ENCODE assay signal across 20 cellular contexts in genomic region chr17:58660621-58661020, GRCh38. TPM values are rescaled to one million over a fixed set of nuclear protein-coding genes. Genes with fewer than 3 reads are reported as not detected.
A peak's percentile ranks its signal among the peaks of the same experiment; 100 is the strongest.
DNase-seq lines count a peak whose midpoint lies in the region; ATAC-seq and TF ChIP-seq lines count a peak whose summit lies in the region.
"Had no signal": no experiment of that assay in that cellular context is flagged by ENCODE, and none has a peak within 500 bp of the region (broad histone marks: within the 10 kb centered on the region; RNA-seq: fewer than 3 reads in every experiment).

No MANE protein-coding gene starts in this region.

- H3K9me3 ChIP-seq in CD8-positive, alpha-beta T cell (ENCODE audit: low read length) = no peaks in the 10 kb centered on the region
- H3K9me3 ChIP-seq: upper lobe of right lung had no signal

- H3K36me3 Mint-ChIP-seq in T-helper 2 cell treated with Interferon-gamma antibody and Interleukin-4, amounts not matched to agents 5 μg/mL and 100 μg/mL, for 36 hours (ENCODE audit: low read depth) = no peaks in the 10 kb centered on the region
- peaks cover 3% of the 10 kb centered on the region for H3K36me3 Mint-ChIP-seq in CD8-positive, alpha-beta T cell
- peaks cover 5% of the 10 kb centered on the region for H3K36me3 Mint-ChIP-seq in activated naive CD8-positive, alpha-beta T cell treated with anti-CD3 and anti-CD28 coated beads, Interleukin-2, amount 50 U/mL, for 24 hours (ENCODE audit: low read depth)
- H3K36me3 Mint-ChIP-seq in natural killer cell treated with Interleukin-12 subunit alpha and Interleukin-12 subunit beta and Interleukin-15 and Interleukin-18, amount 100 ng/mL, for 72 hours = no peaks in the 10 kb centered on the region
- H3K36me3 Mint-ChIP-seq in chondrocyte (ENCODE audit: low read depth) = no peaks in the 10 kb centered on the region

- H3K27ac ChIP-seq in CD8-positive, alpha-beta T cell (ENCODE audit: low read depth, low read length) = no peak overlapping the region
- H3K27ac ChIP-seq in substantia nigra (ENCODE audit: low read depth, low read length, poor library complexity, severe bottlenecking) = no peak overlapping the region
- H3K27ac ChIP-seq: parathyroid adenoma, RWPE1, upper lobe of right lung had no signal

- H3K4me3 ChIP-seq in CD8-positive, alpha-beta T cell (ENCODE audit: low read depth, low read length) = no peak overlapping the region
- H3K4me3 ChIP-seq: GM12878, upper lobe of right lung had no signal

- no peak for TF ChIP-seq CTCF in CD8-positive, alpha-beta T cell (IDR thresholded peaks at IDR 0.05)
- TF ChIP-seq CTCF in chondrocyte (IDR thresholded peaks at IDR 0.05) = no peak

- DNase-seq in T-helper 2 cell treated with Interferon-gamma antibody and Interleukin-4, amounts not matched to agents 5 μg/mL and 100 μg/mL, for 36 hours (ENCODE audit: low spot score) = no peak
- DNase-seq in T-helper 2 cell = no peak
- no peak for DNase-seq in CD8-positive, alpha-beta T cell
- no peak for DNase-seq in activated naive CD8-positive, alpha-beta T cell treated with anti-CD3 and anti-CD28 coated beads, Interleukin-2, amount 50 U/mL, for 24 hours
- DNase-seq in natural killer cell treated with Interleukin-12 subunit alpha and Interleukin-12 subunit beta and Interleukin-15 and Interleukin-18, amount 100 ng/mL, for 72 hours (ENCODE audit: low spot score) = no peak
- no peak for DNase-seq in chondrocyte (ENCODE audit: low spot score)
- no peak for DNase-seq in HuH-7 (ENCODE audit: low spot score)
- no peak for DNase-seq in substantia nigra (lab: John Stamatoyannopoulos, UW)
- DNase-seq: activated CD8-positive, alpha-beta memory T cell treated with anti-CD3 and anti-CD28 coated beads for 24 hours; activated gamma-delta T cell; cortex of kidney; NCI-H1105 treated with DMSO at 0.1 percent for 48 hours; NCI-H524 treated with DMSO at 0.1 percent for 48 hours; stimulated activated naive CD8-positive, alpha-beta T cell treated with anti-CD3 and anti-CD28 coated beads, Interleukin-15, Interleukin-2, amounts not matched to agents 100 U/mL and 50 U/mL, for 24 hours; upper lobe of right lung had no signal

- H3K9me3 Mint-ChIP-seq in T-helper 2 cell treated with Interferon-gamma antibody and Interleukin-4, amounts not matched to agents 5 μg/mL and 100 μg/mL, for 36 hours = peaks cover 3% of the 10 kb centered on the region
- H3K9me3 Mint-ChIP-seq in CD8-positive, alpha-beta T cell = peaks cover 3% of the 10 kb centered on the region
- no peaks in the 10 kb centered on the region for H3K9me3 Mint-ChIP-seq in activated naive CD8-positive, alpha-beta T cell treated with anti-CD3 and anti-CD28 coated beads, Interleukin-2, amount 50 U/mL, for 24 hours
- no peaks in the 10 kb centered on the region for H3K9me3 Mint-ChIP-seq in natural killer cell treated with Interleukin-12 subunit alpha and Interleukin-12 subunit beta and Interleukin-15 and Interleukin-18, amount 100 ng/mL, for 72 hours
- H3K9me3 Mint-ChIP-seq in chondrocyte (ENCODE audit: low read depth) = no peaks in the 10 kb centered on the region

- H3K4me1 ChIP-seq in CD8-positive, alpha-beta T cell (ENCODE audit: insufficient read depth, low read length) = no peaks in the 10 kb centered on the region
- H3K4me1 ChIP-seq: parathyroid adenoma had no signal

- CTCF ChIA-PET in CD8-positive, alpha-beta T cell (lab: Charles Lee) = no interaction called here

- peaks cover 22% of the 10 kb centered on the region for H3K4me1 Mint-ChIP-seq in T-helper 2 cell treated with Interferon-gamma antibody and Interleukin-4, amounts not matched to agents 5 μg/mL and 100 μg/mL, for 36 hours (ENCODE audit: low read depth)
- peaks cover 17% of the 10 kb centered on the region for H3K4me1 Mint-ChIP-seq in CD8-positive, alpha-beta T cell (ENCODE audit: low read depth)
- H3K4me1 Mint-ChIP-seq in activated naive CD8-positive, alpha-beta T cell treated with anti-CD3 and anti-CD28 coated beads, Interleukin-2, amount 50 U/mL, for 24 hours = peaks cover 26% of the 10 kb centered on the region
- peaks cover 15 to 23% of the 10 kb centered on the region in 2 donors for H3K4me1 Mint-ChIP-seq in natural killer cell treated with Interleukin-12 subunit alpha and Interleukin-12 subunit beta and Interleukin-15 and Interleukin-18, amount 100 ng/mL, for 72 hours (ENCODE audit: low read depth in 2 of 2)
- peaks cover 15% of the 10 kb centered on the region for H3K4me1 Mint-ChIP-seq in chondrocyte (ENCODE audit: low read depth)

- no peak for ATAC-seq in CD8-positive, alpha-beta T cell
- ATAC-seq in activated naive CD8-positive, alpha-beta T cell treated with anti-CD3 and anti-CD28 coated beads, Interleukin-2, amount 50 U/mL, for 24 hours = no peak
- no peak for ATAC-seq in natural killer cell treated with Interleukin-12 subunit alpha and Interleukin-12 subunit beta and Interleukin-15 and Interleukin-18, amount 100 ng/mL, for 72 hours
- ATAC-seq: GM12878; stimulated activated naive CD8-positive, alpha-beta T cell treated with anti-CD3 and anti-CD28 coated beads, Interleukin-15, Interleukin-2, amounts not matched to agents 100 U/mL and 50 U/mL, for 24 hours; upper lobe of right lung had no signal

- H3K27ac Mint-ChIP-seq in T-helper 2 cell treated with Interferon-gamma antibody and Interleukin-4, amounts not matched to agents 5 μg/mL and 100 μg/mL, for 36 hours = no peak overlapping the region
- no peak overlapping the region for H3K27ac Mint-ChIP-seq in CD8-positive, alpha-beta T cell
- H3K27ac Mint-ChIP-seq in activated naive CD8-positive, alpha-beta T cell treated with anti-CD3 and anti-CD28 coated beads, Interleukin-2, amount 50 U/mL, for 24 hours = no peak overlapping the region
- H3K27ac Mint-ChIP-seq in natural killer cell treated with Interleukin-12 subunit alpha and Interleukin-12 subunit beta and Interleukin-15 and Interleukin-18, amount 100 ng/mL, for 72 hours = peak overlapping the region in 1 of 2 donors; percentile 5
- H3K27ac Mint-ChIP-seq in chondrocyte (ENCODE audit: unreplicated experiment) = no peak overlapping the region

- peaks cover 6% of the 10 kb centered on the region for H3K27me3 Mint-ChIP-seq in T-helper 2 cell treated with Interferon-gamma antibody and Interleukin-4, amounts not matched to agents 5 μg/mL and 100 μg/mL, for 36 hours (ENCODE audit: low read depth)
- H3K27me3 Mint-ChIP-seq in CD8-positive, alpha-beta T cell (ENCODE audit: low read depth) = no peaks in the 10 kb centered on the region
- H3K27me3 Mint-ChIP-seq in activated naive CD8-positive, alpha-beta T cell treated with anti-CD3 and anti-CD28 coated beads, Interleukin-2, amount 50 U/mL, for 24 hours = peaks cover 11% of the 10 kb centered on the region
- H3K27me3 Mint-ChIP-seq in natural killer cell treated with Interleukin-12 subunit alpha and Interleukin-12 subunit beta and Interleukin-15 and Interleukin-18, amount 100 ng/mL, for 72 hours = no peaks in the 10 kb centered on the region
- no peaks in the 10 kb centered on the region for H3K27me3 Mint-ChIP-seq in chondrocyte (ENCODE audit: low read depth)

- H3K36me3 ChIP-seq in CD8-positive, alpha-beta T cell (ENCODE audit: insufficient read depth, low read length) = no peaks in the 10 kb centered on the region
- H3K36me3 ChIP-seq: upper lobe of right lung had no signal

- intact Hi-C loops in CD8-positive, alpha-beta T cell (cut with DNase I, micrococcal nuclease) = no loop called here

- POLR2A ChIA-PET in CD8-positive, alpha-beta T cell (lab: Charles Lee) = interaction anchor here (0.6 to 3.2 kb wide), 4 partner anchors 29 to 1177 kb away, joined by 3 to 20 read pairs (median 4); partner anchors contain the start of genes RAD51C and TEX14

- H3K4me3 Mint-ChIP-seq in T-helper 2 cell treated with Interferon-gamma antibody and Interleukin-4, amounts not matched to agents 5 μg/mL and 100 μg/mL, for 36 hours = peak overlapping the region; percentile 34
- H3K4me3 Mint-ChIP-seq in CD8-positive, alpha-beta T cell = peak overlapping the region; percentile 40
- H3K4me3 Mint-ChIP-seq in activated naive CD8-positive, alpha-beta T cell treated with anti-CD3 and anti-CD28 coated beads, Interleukin-2, amount 50 U/mL, for 24 hours = peak overlapping the region; percentile 58
- peak overlapping the region; percentile 23 for H3K4me3 Mint-ChIP-seq in natural killer cell treated with Interleukin-12 subunit alpha and Interleukin-12 subunit beta and Interleukin-15 and Interleukin-18, amount 100 ng/mL, for 72 hours
- H3K4me3 Mint-ChIP-seq in chondrocyte (ENCODE audit: unreplicated experiment) = no peak overlapping the region

- H3K27me3 ChIP-seq in CD8-positive, alpha-beta T cell (ENCODE audit: insufficient read depth, low read length) = no peaks in the 10 kb centered on the region
- H3K27me3 ChIP-seq: upper lobe of right lung had no signal

RNA-seq across cellular contexts. Expression of gene TEX14, which starts 31.2 kb away (rescaled TPM):
- 1 to 10 TPM in 1 of 2 experiments, under 1 TPM in 1; 0.94 to 1.3 TPM for total RNA-seq in CD8-positive, alpha-beta T cell
- total RNA-seq in natural killer cell treated with Interleukin-12 subunit alpha and Interleukin-12 subunit beta and Interleukin-15 and Interleukin-18, amount 100 ng/mL, for 72 hours = under 1 TPM; 0.12 to 0.22 TPM
- total RNA-seq in chondrocyte = 0.05 to 0.08 TPM in 2 of 3 replicates, not detected in the other
- total RNA-seq: H4, LHCN-M2 had no signal

RNA-seq across cellular contexts. Expression of gene RAD51C, which starts 31.8 kb away (rescaled TPM):
- total RNA-seq in CD8-positive, alpha-beta T cell = 10 to 100 TPM in 1 of 2 experiments, 1 to 10 TPM in 1; 10.0 to 10.7 TPM
- total RNA-seq in natural killer cell treated with Interleukin-12 subunit alpha and Interleukin-12 subunit beta and Interleukin-15 and Interleukin-18, amount 100 ng/mL, for 72 hours = 10 to 100 TPM; 57.8 to 65.3 TPM
- 17.2 to 25.4 TPM (median 22.3 TPM) in 3 replicates for total RNA-seq in chondrocyte
